ENCODE assay signal across 8 cellular contexts in the genomic region with DNA sequence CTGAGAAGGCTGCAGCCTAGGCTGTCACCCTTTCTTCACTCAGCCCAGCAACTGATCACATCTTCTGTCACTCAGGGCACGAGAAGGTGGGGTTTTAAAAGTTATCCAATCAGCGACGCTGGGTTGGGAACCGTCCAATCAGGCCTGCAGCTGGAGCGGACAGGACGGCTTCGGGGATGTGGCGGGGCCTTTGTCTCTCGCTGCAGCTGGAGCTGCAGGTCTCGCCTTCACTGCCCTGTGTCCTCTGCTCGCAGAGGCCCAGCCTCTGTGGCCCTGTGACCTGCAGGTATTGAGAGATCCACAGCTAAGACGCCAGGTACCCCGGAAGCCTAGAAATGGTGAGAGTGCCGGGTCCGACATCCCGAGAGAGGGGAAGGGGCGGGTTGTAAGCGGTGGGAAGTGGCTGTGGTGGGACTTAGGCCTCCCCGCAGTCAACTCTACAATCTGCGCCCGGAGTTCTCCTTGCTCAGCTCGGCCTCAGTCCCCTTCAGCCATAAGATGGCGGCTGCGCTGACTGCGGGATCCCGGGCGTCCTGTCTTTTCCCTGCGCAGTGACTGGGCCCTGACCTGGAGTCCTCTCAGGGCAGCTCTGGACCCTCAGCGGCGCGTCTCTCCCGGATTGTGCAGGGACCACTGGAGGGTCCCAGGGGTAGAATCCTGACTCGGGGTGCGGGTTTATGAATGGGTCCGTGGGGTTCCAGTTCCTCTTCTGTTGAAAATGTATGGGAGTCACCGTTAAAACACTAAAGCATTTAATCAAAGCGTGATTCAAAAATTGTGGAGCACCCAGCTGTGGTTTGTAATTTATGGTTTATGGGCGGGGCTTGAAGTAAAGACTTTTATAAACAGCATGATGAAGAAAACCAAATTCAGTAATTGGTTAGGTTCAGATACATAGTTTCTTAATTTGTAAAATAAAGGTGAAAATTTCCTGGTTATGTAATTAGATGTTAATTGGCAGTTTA. TPM values are rescaled to one million over a fixed set of nuclear protein-coding genes. Genes with fewer than 3 reads are reported as not detected.
DNase-seq lines count a peak whose midpoint lies in the region; ATAC-seq and TF ChIP-seq lines count a peak whose summit lies in the region.

A gene (plus strand): TSS at position 193 of the 965 bp plus-strand sequence. CDS start 16,066 bp downstream, outside the sequence.

- H3K36me3 ChIP-seq in KOPT-K1 (ENCODE audit: insufficient read depth, low read length) = peaks cover 42% of the 10 kb centered on the region
- H3K36me3 ChIP-seq in suprapubic skin = no peaks in the 10 kb centered on the region

- H3K9me3 ChIP-seq in KOPT-K1 (ENCODE audit: insufficient read depth, low read length, poor library complexity, severe bottlenecking) = no peaks in the 10 kb centered on the region
- no peaks in the 10 kb centered on the region for H3K9me3 ChIP-seq in suprapubic skin

- ATAC-seq in GM21723 (IDR thresholded peaks at IDR 0.05; ENCODE audit: unreplicated experiment) = peak; percentile 98

- DNase-seq in DMS53 (lab: John Stamatoyannopoulos, UW) = peak; percentile 97
- DNase-seq in SIG-M5 (lab: John Stamatoyannopoulos, UW) = peak; percentile 64
- DNase-seq in activated naive CD4-positive, alpha-beta T cell (lab: John Stamatoyannopoulos, UW) = peak; percentile 19 to 55 (median 42)
- DNase-seq in germinal center (ENCODE audit: low spot score) = peak; percentile 89
- DNase-seq in nucleus accumbens (lab: John Stamatoyannopoulos, UW) = peak; percentile 1 to 96 (median 78)
- DNase-seq in suprapubic skin (ENCODE audit: low spot score in 2 of 2) = peak; percentile 86 to 93

- H3K27ac ChIP-seq in KOPT-K1 (ENCODE audit: low read depth, low read length, poor library complexity, severe bottlenecking) (peak within 1 kb of the TSS; percentile 67), suprapubic skin (peak within 1 kb of the TSS; percentile 87)

- no peak for TF ChIP-seq EP300 in suprapubic skin (IDR thresholded peaks at IDR 0.05)

- peaks cover 13% of the 10 kb centered on the region for H3K4me1 ChIP-seq in suprapubic skin

- H3K27me3 ChIP-seq in suprapubic skin = no peaks in the 10 kb centered on the region

- 13% methylated on average over 22 of the region's 38 CpGs for WGBS in suprapubic skin

- H3K4me3 ChIP-seq in suprapubic skin = peak within 1 kb of the TSS; percentile 73

- TF ChIP-seq POLR2A in suprapubic skin (IDR thresholded peaks at IDR 0.05) = peak in 1 of 2 donors; percentile 54

- TF ChIP-seq CTCF in suprapubic skin (IDR thresholded peaks at IDR 0.05) = no peak

RNA-seq across cellular contexts. Expression of the gene that starts here (rescaled TPM):
- 10 to 100 TPM in 2 of 4 donors, 1 to 10 TPM in 2; 8.2 to 15.4 (median 10.2) TPM for total RNA-seq in suprapubic skin

Comparison
In these comparisons a context has a peak if more than half of its experiments do, and no peak if none do; other contexts are left out.
1. Peak in every context shown above with its lines: DNase-seq, ATAC-seq, H3K4me3 ChIP-seq and H3K27ac ChIP-seq.
2. DNase-seq: peak in every context shown above with its lines; median percentile 97 in DMS53; 90 in suprapubic skin; 89 in germinal center; 78 in nucleus accumbens; 64 in SIG-M5; 42 in activated naive CD4-positive, alpha-beta T cell.